Comparison of ENCODE assay signal across 13 cellular contexts in genomic region chr12:22321620-22322019, GRCh38. TPM values are rescaled to one million over a fixed set of nuclear protein-coding genes. Genes with fewer than 3 reads are reported as not detected.
DNase-seq lines count a peak whose midpoint lies in the region; ATAC-seq and TF ChIP-seq lines count a peak whose summit lies in the region.
"Had no signal": no experiment of that assay in that cellular context is flagged by ENCODE, and none has a peak within 500 bp of the region (broad histone marks: within the 10 kb centered on the region; RNA-seq: fewer than 3 reads in every experiment).

No MANE protein-coding gene starts in this region.

- TF ChIP-seq CTCF in epithelial cell of esophagus (IDR thresholded peaks at IDR 0.05; ENCODE audit: insufficient read depth, low read depth, low read length, missing control alignments) = no peak
- TF ChIP-seq CTCF in thoracic aorta (IDR thresholded peaks at IDR 0.05) = no peak

- no peaks in the 10 kb centered on the region for H3K36me3 ChIP-seq in thoracic aorta
- H3K36me3 ChIP-seq: BLaER1 treated with 17β-estradiol and CSF1 and Interleukin-3, amounts not matched to agents 10 nM and 100 nM had no signal

- no peaks in the 10 kb centered on the region for H3K9me3 Mint-ChIP-seq in activated naive CD4-positive, alpha-beta T cell treated with anti-CD3 and anti-CD28 coated beads, Interleukin-2, amount 50 U/mL, for 24 hours

- ATAC-seq in thoracic aorta (ENCODE audit: insufficient number of reproducible peaks, low FRiP score, low read depth) (no peak), GM18519 (IDR thresholded peaks at IDR 0.05; ENCODE audit: low FRiP score, unreplicated experiment) (no peak), HG03135 (IDR thresholded peaks at IDR 0.05; ENCODE audit: unreplicated experiment) (no peak)
- ATAC-seq: HepG2 had no signal

- peaks cover 2 to 13% of the 10 kb centered on the region in 2 donors for H3K4me1 ChIP-seq in thoracic aorta (ENCODE audit: control insufficient read depth in 1 of 2, low read depth in 2 of 2)

- no peak overlapping the region for H3K4me3 Mint-ChIP-seq in activated naive CD4-positive, alpha-beta T cell treated with anti-CD3 and anti-CD28 coated beads, Interleukin-2, amount 50 U/mL, for 24 hours

- H3K27me3 Mint-ChIP-seq in activated naive CD4-positive, alpha-beta T cell treated with anti-CD3 and anti-CD28 coated beads, Interleukin-2, amount 50 U/mL, for 24 hours = no peaks in the 10 kb centered on the region
- H3K27me3 Mint-ChIP-seq: progenitor cell of endocrine pancreas had no signal

- peaks cover 15% of the 10 kb centered on the region for H3K4me1 Mint-ChIP-seq in activated naive CD4-positive, alpha-beta T cell treated with anti-CD3 and anti-CD28 coated beads, Interleukin-2, amount 50 U/mL, for 24 hours

- H3K27ac Mint-ChIP-seq in activated naive CD4-positive, alpha-beta T cell treated with anti-CD3 and anti-CD28 coated beads, Interleukin-2, amount 50 U/mL, for 24 hours = peak overlapping the region; percentile 3

- H3K27ac ChIP-seq in thoracic aorta = peak overlapping the region; percentile 37 to 45

- H3K4me3 ChIP-seq in epithelial cell of esophagus (ENCODE audit: low read length) = no peak overlapping the region
- peak overlapping the region; percentile 11 for H3K4me3 ChIP-seq in thoracic aorta
- H3K4me3 ChIP-seq: BLaER1 treated with 17β-estradiol and CSF1 and Interleukin-3, amounts not matched to agents 10 nM and 100 nM; dorsolateral prefrontal cortex had no signal

- H3K9me3 ChIP-seq in thoracic aorta = no peaks in the 10 kb centered on the region
- H3K9me3 ChIP-seq: BLaER1 treated with 17β-estradiol and CSF1 and Interleukin-3, amounts not matched to agents 10 nM and 100 nM had no signal

- no peaks in the 10 kb centered on the region for H3K36me3 Mint-ChIP-seq in activated naive CD4-positive, alpha-beta T cell treated with anti-CD3 and anti-CD28 coated beads, Interleukin-2, amount 50 U/mL, for 24 hours

- no peaks in the 10 kb centered on the region for H3K27me3 ChIP-seq in thoracic aorta (replicated peaks; ENCODE audit: insufficient read depth)
- H3K27me3 ChIP-seq: BLaER1 treated with 17β-estradiol and CSF1 and Interleukin-3, amounts not matched to agents 10 nM and 100 nM; dorsolateral prefrontal cortex had no signal

- no peak for DNase-seq in activated naive CD4-positive, alpha-beta T cell (lab: John Stamatoyannopoulos, UW)
- DNase-seq in SKM-1 (lab: John Stamatoyannopoulos, UW; ENCODE audit: unreplicated experiment) = peak; percentile 47
- DNase-seq in epithelial cell of esophagus (ENCODE audit: low read depth) = peak; percentile 44
- DNase-seq in thoracic aorta (ENCODE audit: low spot score) = no peak
- DNase-seq in iPS-NIHi11 (ENCODE audit: low spot score) = no peak
- DNase-seq: NCI-H748 treated with DMSO at 0.1 percent for 48 hours had no signal

RNA-seq across cellular contexts. Expression of gene ST8SIA1, which starts 12.9 kb away (rescaled TPM):
- total RNA-seq in thoracic aorta = 1 to 10 TPM; 6.4 to 6.9 TPM
- total RNA-seq: HepG2 had no signal

Comparison
In these comparisons a context has a peak if more than half of its experiments do, and no peak if none do; other contexts are left out.
1. DNase-seq: peak in SKM-1 (single experiment) and epithelial cell of esophagus (single experiment); none in activated naive CD4-positive, alpha-beta T cell (0 of 4), thoracic aorta (single experiment) and iPS-NIHi11 (single experiment).